Comparison of ENCODE assay signal across 1 cellular context in genomic region chr7:134458806-134459698, GRCh38.
TF ChIP-seq lines count a peak whose summit lies in the region.

Gene AKR1B1 (minus strand): TSS chr7:134459100. CDS start chr7:134459062, 38 bp downstream.

TF ChIP-seq in HepG2, 621 proteins besides CTCF, POLR2A, EP300 and RAD21 (continued from another document and continues in another):
- TF ChIP-seq ZBTB40 (IDR thresholded peaks at IDR 0.05) (no peak), ZBTB40 (CRISPR knock-in tag; IDR thresholded peaks at IDR 0.05) (peak; percentile 61), ZMAT5 (CRISPR knock-in tag; IDR thresholded peaks at IDR 0.05; ENCODE audit: borderline replicate concordance, low read depth) (no peak), CSRNP2 (CRISPR knock-in tag; conservative IDR thresholded peaks at IDR 0.05; ENCODE audit: low read depth) (no peak), ATAD3A (CRISPR knock-in tag; IDR thresholded peaks at IDR 0.05) (no peak), NR2F1 (CRISPR knock-in tag; IDR thresholded peaks at IDR 0.05) (peak; percentile 45 to 46; a peak in 1 of 4 replicates), ZNF580 (CRISPR knock-in tag; IDR thresholded peaks at IDR 0.05; ENCODE audit: borderline replicate concordance, low read depth) (no peak; the same call in 1 of the 2 replicates), ZFP36L1 (CRISPR knock-in tag; IDR thresholded peaks at IDR 0.05) (no peak), ZNF7 (CRISPR knock-in tag; IDR thresholded peaks at IDR 0.05) (no peak), ZNF761 (CRISPR knock-in tag; conservative IDR thresholded peaks at IDR 0.05) (0 out of 2 replicates have a peak, but pooled peaks have one; percentile 34), ZNF567 (CRISPR knock-in tag; IDR thresholded peaks at IDR 0.05; ENCODE audit: borderline replicate concordance) (no peak), MATR3 (CRISPR knock-in tag; IDR thresholded peaks at IDR 0.05) (no peak), PBX3 (CRISPR knock-in tag; IDR thresholded peaks at IDR 0.05; ENCODE audit: borderline replicate concordance) (0 out of 2 replicates have a peak, but pooled peaks have one; percentile 16), ZNF205 (CRISPR knock-in tag; IDR thresholded peaks at IDR 0.05) (no peak), SRF (IDR thresholded peaks at IDR 0.05; ENCODE audit: low read depth, low read length) (no peak), ZUFSP (CRISPR knock-in tag; IDR thresholded peaks at IDR 0.05; ENCODE audit: borderline replicate concordance) (no peak), SKI (IDR thresholded peaks at IDR 0.05; ENCODE audit: partially characterized antibody) (no peak), ZBTB14 (CRISPR knock-in tag; IDR thresholded peaks at IDR 0.05) (no peak), ZGPAT (CRISPR knock-in tag; IDR thresholded peaks at IDR 0.05) (peak; percentile 80), HNRNPL (IDR thresholded peaks at IDR 0.05; ENCODE audit: low read depth, low read length) (0 out of 2 replicates have a peak, but pooled peaks have one; percentile 13), FUBP1 (CRISPR knock-in tag; IDR thresholded peaks at IDR 0.05; ENCODE audit: borderline replicate concordance) (no peak), SATB2 (CRISPR knock-in tag; IDR thresholded peaks at IDR 0.05) (no peak; the same call in 1 of the 2 replicates), GPN1 (CRISPR knock-in tag; IDR thresholded peaks at IDR 0.05; ENCODE audit: borderline replicate concordance) (no peak), ZNF614 (CRISPR knock-in tag; IDR thresholded peaks at IDR 0.05; ENCODE audit: borderline replicate concordance) (no peak), EEA1 (CRISPR knock-in tag; IDR thresholded peaks at IDR 0.05; ENCODE audit: borderline replicate concordance) (0 out of 2 replicates have a peak, but pooled peaks have one; percentile 43), ZFP37 (CRISPR knock-in tag; IDR thresholded peaks at IDR 0.05; ENCODE audit: borderline replicate concordance) (no peak), ZNF543 (CRISPR knock-in tag; IDR thresholded peaks at IDR 0.05) (peak; percentile 49; the same call in 1 of the 2 replicates), ATF5 (CRISPR knock-in tag; IDR thresholded peaks at IDR 0.05; ENCODE audit: low read depth) (no peak), MXD1 (CRISPR knock-in tag; IDR thresholded peaks at IDR 0.05) (peak; percentile 73; the same call in 1 of the 2 replicates), PCBP2 (optimal IDR thresholded peaks at IDR 0.05; ENCODE audit: low read depth, low read length, poor library complexity, severe bottlenecking) (no peak), REXO4 (CRISPR knock-in tag; IDR thresholded peaks at IDR 0.05; ENCODE audit: borderline replicate concordance) (no peak), ZNF280B (CRISPR knock-in tag; IDR thresholded peaks at IDR 0.05; ENCODE audit: borderline replicate concordance) (0 out of 2 replicates have a peak, but pooled peaks have one; percentile 4), ZNF616 (CRISPR knock-in tag; IDR thresholded peaks at IDR 0.05; ENCODE audit: low read depth) (no peak), ZNF768 (CRISPR knock-in tag; IDR thresholded peaks at IDR 0.05) (peak; percentile 40; the same call in 1 of the 2 replicates)
